ENCODE assay signal across 23 cellular contexts in the genomic region with DNA sequence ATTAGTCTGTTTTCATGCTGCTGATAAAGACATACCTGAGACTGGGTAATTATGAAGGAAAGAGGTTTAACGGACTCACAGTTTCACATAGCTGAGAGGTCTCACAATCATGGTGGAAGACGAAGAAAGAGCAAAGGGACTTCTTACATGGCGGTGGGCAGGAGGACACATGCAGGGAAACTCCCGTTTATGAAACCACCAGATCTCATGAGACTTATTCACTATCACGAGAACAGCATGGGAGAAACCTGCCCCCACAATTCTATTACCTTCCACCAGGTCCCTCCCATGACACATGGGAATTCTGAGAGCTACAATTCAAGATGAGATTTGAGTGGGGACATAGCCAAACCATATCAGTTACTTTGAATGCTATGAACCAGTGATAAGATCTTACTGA. TPM values are rescaled to one million over a fixed set of nuclear protein-coding genes. Genes with fewer than 3 reads are reported as not detected.
"Had no signal": no experiment of that assay in that cellular context is flagged by ENCODE, and none has a peak within 500 bp of the region (broad histone marks: within the 10 kb centered on the region; RNA-seq: fewer than 3 reads in every experiment).

No MANE protein-coding gene starts in this region.

- H3K4me3 ChIP-seq: cardiac muscle cell, Peyer's patch had no signal

- H3K27me3 ChIP-seq: cardiac muscle cell, Peyer's patch had no signal

- H3K27ac ChIP-seq: brain microvascular endothelial cell, cardiac muscle cell, Peyer's patch, RWPE1 had no signal

- FAIRE-seq: astrocyte had no signal

- ATAC-seq: activated T-cell treated with anti-CD3 and anti-CD28 coated beads, Interleukin-2, amount 50 U/mL, for 4 hours had no signal

- DNase-seq: activated B cell treated with CpG ODN at 0.5 μM for 24 hours; activated CD4-positive, alpha-beta memory T cell treated with anti-CD3 and anti-CD28 coated beads for 36 hours; activated CD4-positive, alpha-beta T cell treated with anti-CD3 and anti-CD28 coated beads, Interleukin-2, amount 10 ng/mL, durations not matched to agents 7 days and 5 days; activated effector memory CD4-positive, alpha-beta T cell treated with anti-CD3 and anti-CD28 coated beads, Interleukin-2, amount 50 U/mL, for 16 hours; activated naive CD4-positive, alpha-beta T cell treated with Interleukin-2 at 50 U/mL for 16 hours; activated T-cell treated with anti-CD3 and anti-CD28 coated beads, Interleukin-2, amount 50 U/mL, for 4 hours; amygdala; brain microvascular endothelial cell; Kasumi-1; KBM-7; NCI-H1105 treated with DMSO at 0.1 percent for 48 hours; NCI-H1436 treated with DMSO at 0.1 percent for 48 hours; NCI-H187; NCI-H2081; NCI-H510A treated with DMSO at 0.1 percent for 48 hours; NCI-H69; NK-92 treated with Interleukin-12 subunit alpha and Interleukin-12 subunit beta, amount 100 ng/mL, for 24 hours; Peyer's patch; SHP77 treated with DMSO at 0.1 percent for 48 hours had no signal

- H3K36me3 ChIP-seq: brain microvascular endothelial cell, cardiac muscle cell, Peyer's patch had no signal

- H3K4me1 ChIP-seq: Peyer's patch had no signal

- H3K9me3 ChIP-seq: Peyer's patch had no signal

RNA-seq across cellular contexts. Expression of gene SCTR, which starts 44.1 kb away (rescaled TPM):
- total RNA-seq: activated B cell treated with CpG ODN at 0.5 μM for 24 hours; activated CD4-positive, alpha-beta memory T cell treated with anti-CD3 and anti-CD28 coated beads for 36 hours; activated CD4-positive, alpha-beta T cell treated with anti-CD3 and anti-CD28 coated beads, Interleukin-2, amount 10 ng/mL, durations not matched to agents 7 days and 5 days; activated T-cell treated with anti-CD3 and anti-CD28 coated beads, Interleukin-2, amount 50 U/mL, for 4 hours; astrocyte; SK-MEL-5 had no signal
- polyA plus RNA-seq: cardiac muscle cell had no signal

RNA-seq across cellular contexts. Expression of gene TMEM37, which starts 48.5 kb away (rescaled TPM):
- total RNA-seq: activated CD4-positive, alpha-beta memory T cell treated with anti-CD3 and anti-CD28 coated beads for 36 hours; activated CD4-positive, alpha-beta T cell treated with anti-CD3 and anti-CD28 coated beads, Interleukin-2, amount 10 ng/mL, durations not matched to agents 7 days and 5 days; SK-MEL-5 had no signal
